ENCODE assay signal across 14 cellular contexts in the genomic region with DNA sequence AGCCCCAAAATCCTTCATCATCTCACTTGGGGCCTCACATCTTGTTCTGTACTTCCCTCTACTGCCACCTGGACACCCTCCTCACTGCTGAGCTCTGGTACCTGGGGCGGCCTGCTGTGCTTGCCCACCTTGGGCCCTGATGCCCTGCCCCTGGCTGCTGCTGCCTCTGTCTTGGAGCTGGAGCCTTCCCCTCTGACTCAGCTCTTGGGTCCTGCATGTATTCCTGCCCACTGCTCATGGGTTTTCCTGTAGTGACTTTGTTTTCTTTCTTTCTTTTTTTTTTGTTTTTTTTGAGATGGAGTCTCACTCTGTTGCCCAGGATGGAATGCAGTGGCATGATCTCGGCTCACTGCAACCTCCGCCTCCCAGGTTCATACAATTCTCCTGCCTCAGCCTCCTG. TPM values are rescaled to one million over a fixed set of nuclear protein-coding genes. Genes with fewer than 3 reads are reported as not detected.
DNase-seq lines count a peak whose midpoint lies in the region; ATAC-seq and TF ChIP-seq lines count a peak whose summit lies in the region.
"Had no signal": no experiment of that assay in that cellular context is flagged by ENCODE, and none has a peak within 500 bp of the region (broad histone marks: within the 10 kb centered on the region; RNA-seq: fewer than 3 reads in every experiment).

No MANE protein-coding gene starts in this region.

- in situ Hi-C loops in IMR-90 (cut with MboI; ENCODE audit: low sequenced_read_pairs), result no loop called here

- no peak overlapping the region for H3K14ac ChIP-seq in IMR-90 (replicated peaks; ENCODE audit: low read depth, low read length)

- dilution Hi-C loops in IMR-90 (cut with HindIII; ENCODE audit: low sequenced_read_pairs, unreplicated experiment), result no loop called here

- no peak overlapping the region for H3K27ac ChIP-seq in CD4-positive, CD25-positive, alpha-beta regulatory T cell (ENCODE audit: insufficient read depth, low read length, poor library complexity, severe bottlenecking)
- H3K27ac ChIP-seq in IMR-90 (ENCODE audit: insufficient read depth, low read length), result no peak overlapping the region

- peak overlapping the region; percentile 82 to 91 (median 89) for H3K27ac Mint-ChIP-seq in CD4-positive, CD25-positive, alpha-beta regulatory T cell
- peak overlapping the region; percentile 71 to 93 for H3K27ac Mint-ChIP-seq in effector memory CD8-positive, alpha-beta T cell
- H3K27ac Mint-ChIP-seq in nephron progenitor cell, result peak overlapping the region; percentile 86

- peaks cover 16% of the 10 kb centered on the region for H3K36me3 Mint-ChIP-seq in CD4-positive, CD25-positive, alpha-beta regulatory T cell
- H3K36me3 Mint-ChIP-seq in effector memory CD8-positive, alpha-beta T cell (ENCODE audit: insufficient read depth), result peaks cover 75% of the 10 kb centered on the region
- H3K36me3 Mint-ChIP-seq in nephron progenitor cell (ENCODE audit: low read depth), result peaks cover 23% of the 10 kb centered on the region

- H2AK5ac ChIP-seq in IMR-90 (ENCODE audit: low read depth, low read length), result no peak overlapping the region

- peaks cover 21% of the 10 kb centered on the region for H3K9me1 ChIP-seq in IMR-90 (ENCODE audit: insufficient read depth, low read length)

- H4K91ac ChIP-seq in IMR-90 (ENCODE audit: insufficient read depth, low read depth, low read length), result no peak overlapping the region

- no peak for TF ChIP-seq RAD21 in IMR-90 (IDR thresholded peaks at IDR 0.05; ENCODE audit: low read length)

- POLR2A ChIA-PET in IMR-90 (lab: Charles Lee; ENCODE audit: unreplicated experiment), result no interaction called here
- POLR2A ChIA-PET in HEK293T (lab: Yijun Ruan, JAX), result no interaction called here

- H4K5ac ChIP-seq in IMR-90 (ENCODE audit: low read depth, low read length), result no peak overlapping the region

- no peaks in the 10 kb centered on the region for H3K27me3 Mint-ChIP-seq in CD4-positive, CD25-positive, alpha-beta regulatory T cell
- no peaks in the 10 kb centered on the region for H3K27me3 Mint-ChIP-seq in effector memory CD8-positive, alpha-beta T cell
- no peaks in the 10 kb centered on the region for H3K27me3 Mint-ChIP-seq in nephron progenitor cell (ENCODE audit: low read depth, poor library complexity)

- no CpG with 5 or more reads among the region's 3 CpGs for WGBS in IMR-90 (ENCODE audit: extremely low coverage in 2 of 2, insufficient read length in 1 of 2), 2 experiments

- H3K4me2 ChIP-seq in IMR-90 (ENCODE audit: low read depth, low read length), result no peak overlapping the region

- no peak overlapping the region for H3K4me3 ChIP-seq in CD4-positive, CD25-positive, alpha-beta regulatory T cell (ENCODE audit: low read depth, low read length)
- H3K4me3 ChIP-seq in IMR-90 (ENCODE audit: insufficient read depth, low read depth, low read length), result no peak overlapping the region
- H3K4me3 ChIP-seq: transverse colon had no signal

- CTCF ChIA-PET in IMR-90 (lab: Yijun Ruan, JAX), result interaction anchor here (0.6 kb wide), 1 partner anchor 26 kb away, joined by 5 read pairs; no protein-coding TSS in a partner anchor
- CTCF ChIA-PET in HEK293T (lab: Yijun Ruan, JAX), result no interaction called here

- no peak for DNase-seq in CD4-positive, CD25-positive, alpha-beta regulatory T cell
- no peak for DNase-seq in IMR-90
- no peak for DNase-seq in effector memory CD8-positive, alpha-beta T cell
- DNase-seq in nephron progenitor cell, result no peak
- DNase-seq in 8988T, result no peak
- no peak for DNase-seq in HEK293T (ENCODE audit: extremely low spot score)
- no peak for DNase-seq in AG08395 (ENCODE audit: low spot score)
- DNase-seq: activated CD4-positive, alpha-beta T cell treated with anti-CD3 and anti-CD28 coated beads, Interleukin-2, amount 50 U/mL, for 48 hours; BE2C; NCI-H774; RPMI8226; stimulated activated CD4-positive, alpha-beta T cell treated with anti-CD3 and anti-CD28 coated beads, Interleukin-15, amount 100 ng/mL, for 24 hours; transverse colon had no signal

- no peaks in the 10 kb centered on the region for H3K9me3 ChIP-seq in CD4-positive, CD25-positive, alpha-beta regulatory T cell (ENCODE audit: control insufficient read depth in 2 of 2, low read length in 2 of 2)
- H3K9me3 ChIP-seq in IMR-90 (ENCODE audit: control insufficient read depth, insufficient read depth, low read length), result no peaks in the 10 kb centered on the region
- H3K9me3 ChIP-seq: BE2C, transverse colon had no signal

- peaks cover 44 to 80% of the 10 kb centered on the region in 2 experiments for H3K79me1 ChIP-seq in IMR-90 (ENCODE audit: low read depth in 1 of 2, low read length in 2 of 2)

- H2AK9ac ChIP-seq in IMR-90 (replicated peaks; ENCODE audit: low read depth, low read length, poor library complexity), result no peak overlapping the region

- no peaks in the 10 kb centered on the region for H3K4me1 ChIP-seq in CD4-positive, CD25-positive, alpha-beta regulatory T cell (ENCODE audit: control insufficient read depth, insufficient read depth, low read length, poor library complexity, severe bottlenecking)
- peaks cover 16% of the 10 kb centered on the region for H3K4me1 ChIP-seq in IMR-90 (ENCODE audit: control insufficient read depth, insufficient read depth, low read length)

- no peak for TF ChIP-seq CTCF in IMR-90 (conservative IDR thresholded peaks at IDR 0.05; ENCODE audit: low read depth, low read length)
- no peak for TF ChIP-seq CTCF in nephron progenitor cell (IDR thresholded peaks at IDR 0.05)

- H3K9me3 Mint-ChIP-seq in CD4-positive, CD25-positive, alpha-beta regulatory T cell, result peaks cover 0 to 2% (median 0%) of the 10 kb centered on the region in 7 donors
- H3K9me3 Mint-ChIP-seq in effector memory CD8-positive, alpha-beta T cell, result no peaks in the 10 kb centered on the region
- no peaks in the 10 kb centered on the region for H3K9me3 Mint-ChIP-seq in nephron progenitor cell

- H3K4me1 Mint-ChIP-seq in CD4-positive, CD25-positive, alpha-beta regulatory T cell, result peaks cover 9 to 29% (median 20%) of the 10 kb centered on the region in 4 donors
- H3K4me1 Mint-ChIP-seq in effector memory CD8-positive, alpha-beta T cell (ENCODE audit: low read depth in 2 of 2), result peaks cover 38 to 46% of the 10 kb centered on the region in 2 donors
- H3K4me1 Mint-ChIP-seq in nephron progenitor cell, result peaks cover 24% of the 10 kb centered on the region

- no peak for TF ChIP-seq POLR2A in IMR-90 (IDR thresholded peaks at IDR 0.05; ENCODE audit: low read depth, low read length)

- peaks cover 62% of the 10 kb centered on the region for H3K36me3 ChIP-seq in CD4-positive, CD25-positive, alpha-beta regulatory T cell (ENCODE audit: control insufficient read depth, insufficient read depth, low read length)
- peaks cover 3% of the 10 kb centered on the region for H3K36me3 ChIP-seq in IMR-90 (ENCODE audit: control insufficient read depth, insufficient read depth, low read length)

- no TSS peak for BruUV-seq in IMR-90 (replicated peaks; lab: Mats Ljungman, UMichigan)

- no peaks in the 10 kb centered on the region for H3K27me3 ChIP-seq in CD4-positive, CD25-positive, alpha-beta regulatory T cell (ENCODE audit: control insufficient read depth, insufficient read depth, low read length)
- no peaks in the 10 kb centered on the region for H3K27me3 ChIP-seq in IMR-90 (ENCODE audit: control insufficient read depth, insufficient read depth, low read length)
- H3K27me3 ChIP-seq: BE2C, transverse colon had no signal

- H2BK15ac ChIP-seq in IMR-90 (ENCODE audit: low read depth, low read length), result no peak overlapping the region

- no peak overlapping the region for H3K4me3 Mint-ChIP-seq in CD4-positive, CD25-positive, alpha-beta regulatory T cell
- peak overlapping the region in 1 of 2 donors; percentile 12 for H3K4me3 Mint-ChIP-seq in effector memory CD8-positive, alpha-beta T cell
- no peak overlapping the region for H3K4me3 Mint-ChIP-seq in nephron progenitor cell

- no peak for ATAC-seq in CD4-positive, CD25-positive, alpha-beta regulatory T cell (ENCODE audit: low read depth in 2 of 2)
- 0 out of 2 replicates have a peak, but pooled peaks have one; percentile 28 for ATAC-seq in IMR-90 (ENCODE audit: low read depth)
- ATAC-seq in effector memory CD8-positive, alpha-beta T cell (replicated peaks), result no peak
- no peak for ATAC-seq in GM21367 (IDR thresholded peaks at IDR 0.05; ENCODE audit: unreplicated experiment)

- no peak overlapping the region for H2BK5ac ChIP-seq in IMR-90 (ENCODE audit: low read depth, low read length, poor library complexity, severe bottlenecking)

- no peak overlapping the region for H3K4ac ChIP-seq in IMR-90 (ENCODE audit: low read depth, low read length)

- H3K9ac ChIP-seq in IMR-90 (ENCODE audit: low read depth, low read length), result no peak overlapping the region

- no peak overlapping the region for H4K8ac ChIP-seq in IMR-90 (ENCODE audit: low read depth in 2 of 2, low read length in 2 of 2)

- H3K56ac ChIP-seq in IMR-90 (ENCODE audit: extremely low read depth, insufficient read depth, low read length), result no peak overlapping the region

- no peak overlapping the region for H2BK120ac ChIP-seq in IMR-90 (ENCODE audit: low read depth, low read length)

- H3K23ac ChIP-seq in IMR-90 (ENCODE audit: low read depth, low read length), result no peak overlapping the region

- no peak overlapping the region for H3K18ac ChIP-seq in IMR-90 (ENCODE audit: low read depth, low read length)

- H4K20me1 ChIP-seq in IMR-90 (ENCODE audit: insufficient read depth, low read length), result peaks cover 32% of the 10 kb centered on the region

- no peak overlapping the region for H2AFZ ChIP-seq in IMR-90 (replicated peaks; ENCODE audit: low read length, poor library complexity)

- intact Hi-C loops in IMR-90 (cut with micrococcal nuclease), result loop anchor here (5.0 kb wide), 1 partner anchor 37 kb away; the partner anchor contains the start of gene TRAPPC10

- no peak overlapping the region for H2BK20ac ChIP-seq in IMR-90 (ENCODE audit: low read depth, low read length)

TF ChIP-seq in IMR-90, 13 proteins besides CTCF, POLR2A, EP300 and RAD21 (continues in another document):
- no peak for TF ChIP-seq BHLHE40 (IDR thresholded peaks at IDR 0.05; ENCODE audit: low read depth, low read length)
- TF ChIP-seq SMC3 (IDR thresholded peaks at IDR 0.05; ENCODE audit: low read depth, low read length), result no peak

TF ChIP-seq in HEK293T, 16 proteins besides CTCF, POLR2A, EP300 and RAD21 (continues in another document):
- no peak for TF ChIP-seq NFRKB (IDR thresholded peaks at IDR 0.05)
- TF ChIP-seq FOXM1 (IDR thresholded peaks at IDR 0.05; ENCODE audit: borderline replicate concordance), result no peak

RNA-seq across cellular contexts. Expression of gene TRAPPC10, which starts 37.5 kb away (rescaled TPM):
- 132 TPM for total RNA-seq in CD4-positive, CD25-positive, alpha-beta regulatory T cell
- polyA plus RNA-seq in CD4-positive, CD25-positive, alpha-beta regulatory T cell, result 10 to 100 TPM; 13.5 to 18.7 (median 17.1) TPM
- 18.1 and 18.3 TPM in 2 replicates for total RNA-seq in IMR-90 (2012; rRNA removed)
- polyA plus RNA-seq in IMR-90 (2012; rRNA removed), result 17.8 and 18.3 TPM in 2 replicates
- polyA plus RNA-seq in IMR-90 (2012; cell fraction: cytosol; rRNA removed), result 7.7 and 8.1 TPM in 2 replicates
- polyA plus RNA-seq in IMR-90 (2012; cell fraction: nucleus; rRNA removed; ENCODE audit: low replicate concordance), result 46.4 and 51.4 TPM in 2 replicates

RNA-seq across cellular contexts. Expression of gene PWP2, which starts 57.6 kb away (rescaled TPM):
- 17.6 TPM for total RNA-seq in CD4-positive, CD25-positive, alpha-beta regulatory T cell
- 10 to 100 TPM in 1 of 4 donors, 1 to 10 TPM in 1, under 1 TPM in 2; 0.78 to 15.7 (median 4.1) TPM for polyA plus RNA-seq in CD4-positive, CD25-positive, alpha-beta regulatory T cell
- total RNA-seq in IMR-90 (2012; rRNA removed), result 7.0 and 7.8 TPM in 2 replicates
- 2.3 and 2.4 TPM in 2 replicates for polyA plus RNA-seq in IMR-90 (2012; rRNA removed)
- 2.5 TPM in 2 replicates for polyA plus RNA-seq in IMR-90 (2012; cell fraction: cytosol; rRNA removed)
- 5.6 and 10.8 TPM in 2 replicates for polyA plus RNA-seq in IMR-90 (2012; cell fraction: nucleus; rRNA removed; ENCODE audit: low replicate concordance)
